In genomic region chr18:54813305-54813704, GRCh38 we compare ENCODE assay signal across 23 cellular contexts. TPM values are rescaled to one million over a fixed set of nuclear protein-coding genes. Genes with fewer than 3 reads are reported as not detected.
DNase-seq lines count a peak whose midpoint lies in the region; ATAC-seq and TF ChIP-seq lines count a peak whose summit lies in the region.
"Had no signal": no experiment of that assay in that cellular context is flagged by ENCODE, and none has a peak within 500 bp of the region (broad histone marks: within the 10 kb centered on the region; RNA-seq: fewer than 3 reads in every experiment).

No MANE protein-coding gene starts in this region.

- H3K27ac Mint-ChIP-seq in activated CD8-positive, alpha-beta memory T cell treated with anti-CD3 and anti-CD28 coated beads, Interleukin-2, amount 10 ng/mL, durations not matched to agents 7 days and 5 days: no peak overlapping the region
- no peak overlapping the region for H3K27ac Mint-ChIP-seq in immature natural killer cell
- H3K27ac Mint-ChIP-seq in natural killer cell treated with Interleukin-12 subunit alpha and Interleukin-12 subunit beta and Interleukin-15 and Interleukin-18, amount 100 ng/mL, for 72 hours: peak overlapping the region in 1 of 2 donors; percentile 75
- H3K27ac Mint-ChIP-seq: CD14-positive monocyte; CD4-positive, alpha-beta T cell had no signal

- CTCF ChIA-PET in activated CD8-positive, alpha-beta memory T cell treated with anti-CD3 and anti-CD28 coated beads, Interleukin-2, amount 10 ng/mL, durations not matched to agents 7 days and 5 days (lab: Charles Lee): no interaction called here

- H3K9ac ChIP-seq in KMS-11: no peak overlapping the region
- H3K9ac ChIP-seq: BLaER1 treated with 17β-estradiol and CSF1 and Interleukin-3, amounts not matched to agents 10 nM and 100 nM had no signal

- no peaks in the 10 kb centered on the region for H4K20me1 ChIP-seq in KMS-11 (ENCODE audit: insufficient read depth)
- H4K20me1 ChIP-seq: BLaER1 treated with 17β-estradiol and CSF1 and Interleukin-3, amounts not matched to agents 10 nM and 100 nM had no signal

- no peaks in the 10 kb centered on the region for H3K36me3 Mint-ChIP-seq in activated CD8-positive, alpha-beta memory T cell treated with anti-CD3 and anti-CD28 coated beads, Interleukin-2, amount 10 ng/mL, durations not matched to agents 7 days and 5 days
- no peaks in the 10 kb centered on the region for H3K36me3 Mint-ChIP-seq in immature natural killer cell
- H3K36me3 Mint-ChIP-seq in natural killer cell treated with Interleukin-12 subunit alpha and Interleukin-12 subunit beta and Interleukin-15 and Interleukin-18, amount 100 ng/mL, for 72 hours: no peaks in the 10 kb centered on the region
- H3K36me3 Mint-ChIP-seq: CD14-positive monocyte; CD8-positive, alpha-beta memory T cell had no signal

- peak overlapping the region; percentile 32; the same call in 1 of the 2 replicates for H3K4me2 ChIP-seq in KMS-11
- H3K4me2 ChIP-seq: A549; BLaER1 treated with 17β-estradiol and CSF1 and Interleukin-3, amounts not matched to agents 10 nM and 100 nM had no signal

- no peaks in the 10 kb centered on the region for H3K9me3 Mint-ChIP-seq in activated CD8-positive, alpha-beta memory T cell treated with anti-CD3 and anti-CD28 coated beads, Interleukin-2, amount 10 ng/mL, durations not matched to agents 7 days and 5 days (ENCODE audit: low read depth)
- H3K9me3 Mint-ChIP-seq in immature natural killer cell: peaks cover 0 to 1% (median 0%) of the 10 kb centered on the region in 6 donors
- H3K9me3 Mint-ChIP-seq in natural killer cell treated with Interleukin-12 subunit alpha and Interleukin-12 subunit beta and Interleukin-15 and Interleukin-18, amount 100 ng/mL, for 72 hours: no peaks in the 10 kb centered on the region
- H3K9me3 Mint-ChIP-seq: CD14-positive monocyte; CD4-positive, alpha-beta T cell; CD8-positive, alpha-beta memory T cell had no signal

- no peak overlapping the region for H2AFZ ChIP-seq in KMS-11 (ENCODE audit: low read depth)

- H3K27ac ChIP-seq in KMS-11: no peak overlapping the region
- H3K27ac ChIP-seq: A549; BLaER1 treated with 17β-estradiol and CSF1 and Interleukin-3, amounts not matched to agents 10 nM and 100 nM had no signal

- H3K4me1 Mint-ChIP-seq in activated CD8-positive, alpha-beta memory T cell treated with anti-CD3 and anti-CD28 coated beads, Interleukin-2, amount 10 ng/mL, durations not matched to agents 7 days and 5 days: peaks cover 19% of the 10 kb centered on the region
- peaks cover 22 to 32% of the 10 kb centered on the region in 2 donors for H3K4me1 Mint-ChIP-seq in immature natural killer cell
- peaks cover 22% of the 10 kb centered on the region in 2 donors for H3K4me1 Mint-ChIP-seq in natural killer cell treated with Interleukin-12 subunit alpha and Interleukin-12 subunit beta and Interleukin-15 and Interleukin-18, amount 100 ng/mL, for 72 hours (ENCODE audit: low read depth in 2 of 2)
- H3K4me1 Mint-ChIP-seq: CD14-positive monocyte had no signal

- no peak overlapping the region for H3K4me3 ChIP-seq in KMS-11 (IDR thresholded peaks at IDR 0.05; ENCODE audit: insufficient read depth, low read depth, low read length)
- H3K4me3 ChIP-seq: A549; BLaER1 treated with 17β-estradiol and CSF1 and Interleukin-3, amounts not matched to agents 10 nM and 100 nM had no signal

- ATAC-seq in activated CD8-positive, alpha-beta memory T cell treated with anti-CD3 and anti-CD28 coated beads, Interleukin-2, amount 10 ng/mL, durations not matched to agents 7 days and 5 days: peak; percentile 23
- ATAC-seq in natural killer cell treated with Interleukin-12 subunit alpha and Interleukin-12 subunit beta and Interleukin-15 and Interleukin-18, amount 100 ng/mL, for 72 hours: peak in 1 of 2 donors; percentile 48
- ATAC-seq: A549 had no signal

- no peak for TF ChIP-seq CTCF in KMS-11 (conservative IDR thresholded peaks at IDR 0.05; ENCODE audit: low read depth, low read length)

- no peaks in the 10 kb centered on the region for H3K36me3 ChIP-seq in KMS-11 (ENCODE audit: insufficient read depth)
- H3K36me3 ChIP-seq: BE2C; BLaER1 treated with 17β-estradiol and CSF1 and Interleukin-3, amounts not matched to agents 10 nM and 100 nM had no signal

- peaks cover 40% of the 10 kb centered on the region for H3K27me3 Mint-ChIP-seq in activated CD8-positive, alpha-beta memory T cell treated with anti-CD3 and anti-CD28 coated beads, Interleukin-2, amount 10 ng/mL, durations not matched to agents 7 days and 5 days
- peaks cover 0 to 3% (median 0%) of the 10 kb centered on the region in 3 donors for H3K27me3 Mint-ChIP-seq in immature natural killer cell (ENCODE audit: low read depth in 3 of 3)
- peaks cover 0 to 8% of the 10 kb centered on the region in 2 donors for H3K27me3 Mint-ChIP-seq in natural killer cell treated with Interleukin-12 subunit alpha and Interleukin-12 subunit beta and Interleukin-15 and Interleukin-18, amount 100 ng/mL, for 72 hours
- H3K27me3 Mint-ChIP-seq: CD4-positive, alpha-beta T cell had no signal

- peaks cover 22% of the 10 kb centered on the region for H3K4me1 ChIP-seq in KMS-11 (ENCODE audit: low read depth, poor library complexity, severe bottlenecking)
- H3K4me1 ChIP-seq: A549, BE2C had no signal

- no peak overlapping the region for H3K4me3 Mint-ChIP-seq in activated CD8-positive, alpha-beta memory T cell treated with anti-CD3 and anti-CD28 coated beads, Interleukin-2, amount 10 ng/mL, durations not matched to agents 7 days and 5 days
- peak overlapping the region; percentile 8 to 60 (median 46) for H3K4me3 Mint-ChIP-seq in immature natural killer cell
- H3K4me3 Mint-ChIP-seq in natural killer cell treated with Interleukin-12 subunit alpha and Interleukin-12 subunit beta and Interleukin-15 and Interleukin-18, amount 100 ng/mL, for 72 hours: peak overlapping the region; percentile 53
- H3K4me3 Mint-ChIP-seq: CD14-positive monocyte; CD4-positive, alpha-beta T cell; CD8-positive, alpha-beta memory T cell had no signal

- DNase-seq in activated CD8-positive, alpha-beta memory T cell treated with anti-CD3 and anti-CD28 coated beads, Interleukin-2, amount 10 ng/mL, durations not matched to agents 7 days and 5 days: no peak
- DNase-seq in activated CD8-positive, alpha-beta memory T cell treated with anti-CD3 and anti-CD28 coated beads, Interleukin-2, amount 50 U/mL, for 4 hours: no peak
- DNase-seq in immature natural killer cell (no peak), SKM-1 treated with dmso at 0.1 percent for 144 hours (lab: John Stamatoyannopoulos, UW; ENCODE audit: unreplicated experiment) (no peak), SHP77 treated with DMSO at 0.1 percent for 48 hours (lab: John Stamatoyannopoulos, UW) (no peak), NCI-H2081 (lab: John Stamatoyannopoulos, UW) (no peak)
- no peak for DNase-seq in natural killer cell treated with Interleukin-12 subunit alpha and Interleukin-12 subunit beta and Interleukin-15 and Interleukin-18, amount 100 ng/mL, for 72 hours (ENCODE audit: low spot score)
- DNase-seq: 8988T; ACHN; AML-193; BE2C; CD4-positive, alpha-beta T cell; DMS 273 treated with DMSO at 0.1 percent for 48 hours; DMS79; GF-D8; H7; HCEC 1CT had no signal

- H3K27me3 ChIP-seq in KMS-11 (ENCODE audit: insufficient read depth, low read depth): no peaks in the 10 kb centered on the region
- H3K27me3 ChIP-seq: BE2C; BLaER1 treated with 17β-estradiol and CSF1 and Interleukin-3, amounts not matched to agents 10 nM and 100 nM had no signal

- H3K79me2 ChIP-seq in KMS-11 (ENCODE audit: insufficient read depth, low read depth): no peaks in the 10 kb centered on the region

RNA-seq across cellular contexts. Expression of gene RAB27B, which starts 15.0 kb away (rescaled TPM):
- 1 to 10 TPM in 1 of 2 experiments, under 1 TPM in 1; 0.66 to 3.5 TPM for total RNA-seq in activated CD8-positive, alpha-beta memory T cell treated with anti-CD3 and anti-CD28 coated beads, Interleukin-2, amount 10 ng/mL, durations not matched to agents 7 days and 5 days
- polyA plus RNA-seq in immature natural killer cell: 1 to 10 TPM; 3.9 to 8.1 (median 6.3) TPM
- 1 to 10 TPM; 1.5 to 1.6 TPM for total RNA-seq in natural killer cell treated with Interleukin-12 subunit alpha and Interleukin-12 subunit beta and Interleukin-15 and Interleukin-18, amount 100 ng/mL, for 72 hours
- total RNA-seq: G401, H7 had no signal
